Comparison of ENCODE assay signal across 8 cellular contexts in the genomic region with DNA sequence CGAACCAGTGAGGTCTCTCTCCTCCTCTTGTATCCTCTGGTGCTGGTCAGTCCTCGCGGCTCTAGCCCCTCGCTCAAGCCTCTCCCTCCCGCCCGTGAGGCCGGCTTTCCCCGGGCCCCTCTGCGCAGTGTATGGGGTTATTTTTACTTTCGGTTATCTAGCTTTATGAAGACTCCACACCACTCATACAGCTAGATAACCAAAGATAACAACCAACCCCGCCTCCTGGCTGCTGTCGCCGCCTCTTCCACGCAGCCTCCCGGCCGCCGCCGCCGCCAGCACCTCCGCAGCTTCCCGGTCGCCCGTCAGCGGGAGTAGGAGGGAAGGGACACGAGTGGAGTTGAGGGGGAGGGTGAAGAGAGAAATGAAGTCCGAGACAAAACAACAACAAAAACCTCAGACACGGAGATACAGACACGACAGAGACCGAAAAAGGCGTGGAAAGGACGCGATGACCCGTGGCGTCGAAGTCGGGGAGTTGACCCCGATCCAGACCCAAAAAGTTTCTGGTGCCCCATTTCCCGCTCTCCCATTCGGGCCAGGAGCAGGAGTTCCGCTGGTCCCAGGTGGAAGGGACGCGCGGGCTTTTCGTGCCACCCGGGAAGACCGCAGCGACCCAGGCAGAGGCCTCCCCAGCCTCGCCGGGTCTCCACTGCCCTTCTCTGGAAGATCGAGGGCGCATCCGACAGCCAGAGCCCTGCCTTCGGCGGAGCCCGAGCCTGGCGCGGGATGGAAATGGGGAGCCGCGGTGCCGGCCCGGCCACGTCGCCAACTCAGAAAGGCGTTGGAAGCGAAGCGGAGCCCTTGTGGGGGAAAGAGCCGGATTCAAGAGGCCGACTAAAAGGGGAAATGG. TPM values are rescaled to one million over a fixed set of nuclear protein-coding genes. Genes with fewer than 3 reads are reported as not detected.
DNase-seq lines count a peak whose midpoint lies in the region; ATAC-seq, FAIRE-seq and TF ChIP-seq lines count a peak whose summit lies in the region.

No MANE protein-coding gene starts in this region.

- no peak for DNase-seq in GM12878 (ENCODE audit: low read depth, low spot score)
- DNase-seq in ecto neural progenitor cell (ENCODE audit: low spot score): no peak
- DNase-seq in lower leg skin (ENCODE audit: low spot score in 2 of 2): no peak

- POLR2A ChIA-PET in GM12878 (lab: Charles Lee): interaction anchor here (1.4 kb wide), 1 partner anchor 37 kb away, joined by 3 read pairs; no protein-coding TSS in a partner anchor

- peak overlapping the region; percentile 91 for H3K9ac ChIP-seq in OCI-LY3 (ENCODE audit: low read length)
- H3K9ac ChIP-seq in GM12878 (ENCODE audit: control insufficient read depth, insufficient read depth, low read length): peak overlapping the region; percentile 67
- H3K9ac ChIP-seq in neural cell (ENCODE audit: low read length): peak overlapping the region; percentile 44

- intact Hi-C loops in GM12878 (cut with micrococcal nuclease; ENCODE audit: unreplicated experiment): loop anchor here (2.0 kb wide), 1 partner anchor 24 kb away; no protein-coding TSS in a partner anchor
- intact Hi-C loops in lower leg skin (cut with DNase I; ENCODE audit: low total_unique reads): no loop called here

- TF ChIP-seq EP300 in GM12878 (IDR thresholded peaks at IDR 0.05; ENCODE audit: borderline replicate concordance in 1 of 2, control insufficient read depth in 1 of 2, low read depth in 2 of 2, low read length in 2 of 2): no peak
- TF ChIP-seq EP300 in neural cell (conservative IDR thresholded peaks at IDR 0.05; ENCODE audit: poor library complexity, severe bottlenecking): no peak

- H3K9me3 ChIP-seq in OCI-LY3 (ENCODE audit: insufficient read depth, low read length): no peaks in the 10 kb centered on the region
- H3K9me3 ChIP-seq in GM12878 (replicated peaks; ENCODE audit: control insufficient read depth, insufficient read depth, low read length): no peaks in the 10 kb centered on the region
- H3K9me3 ChIP-seq in neural cell (ENCODE audit: low read length): no peaks in the 10 kb centered on the region

- peak; percentile 56 for ATAC-seq in GM18511 (IDR thresholded peaks at IDR 0.05; ENCODE audit: unreplicated experiment)
- peak; percentile 81 for ATAC-seq in GM12878
- no peak for ATAC-seq in HG03457 (IDR thresholded peaks at IDR 0.05; ENCODE audit: unreplicated experiment)
- no peak for ATAC-seq in GM19452 (IDR thresholded peaks at IDR 0.05; ENCODE audit: unreplicated experiment)

- H3K9me2 ChIP-seq in neural cell (ENCODE audit: insufficient read depth, low read length): no peaks in the 10 kb centered on the region

- H2AFZ ChIP-seq in OCI-LY3 (ENCODE audit: low read depth, low read length) (no peak overlapping the region; the same call in 1 of the 2 replicates), GM12878 (ENCODE audit: control insufficient read depth, low read depth, low read length) (peak overlapping the region; percentile 16), neural cell (ENCODE audit: low read depth, low read length) (no peak overlapping the region)

- BruUV-seq in GM12878 (replicated peaks; lab: Mats Ljungman, UMichigan): no TSS peak

- no peaks in the 10 kb centered on the region for H3K36me3 ChIP-seq in OCI-LY3 (replicated peaks; ENCODE audit: low read depth, low read length)
- no peaks in the 10 kb centered on the region for H3K36me3 ChIP-seq in GM12878 (ENCODE audit: control insufficient read depth in 2 of 2, insufficient read depth in 2 of 2, low read length in 1 of 2)
- no peaks in the 10 kb centered on the region for H3K36me3 ChIP-seq in neural cell (ENCODE audit: insufficient read depth, low read length)

- H3K4me3 ChIP-seq in OCI-LY3 (ENCODE audit: low read length) (peak overlapping the region; percentile 94), GM12878 (peak overlapping the region; percentile 75), neural cell (ENCODE audit: low read length) (peak overlapping the region; percentile 77), lower leg skin (ENCODE audit: low read depth, poor library complexity, severe bottlenecking) (no peak overlapping the region)

- no peak for TF ChIP-seq CTCF in OCI-LY3 (IDR thresholded peaks at IDR 0.05; ENCODE audit: low read depth, low read length)
- TF ChIP-seq CTCF in GM12878 (IDR thresholded peaks at IDR 0.05 in 2 of 3, conservative IDR thresholded peaks at IDR 0.05 in 1 of 3; ENCODE audit: control insufficient read depth in 2 of 3, extremely low read depth in 1 of 3, insufficient read depth in 1 of 3, low read depth in 3 of 3, low read length in 3 of 3): no peak
- TF ChIP-seq CTCF in neural cell (IDR thresholded peaks at IDR 0.05; ENCODE audit: poor library complexity, severe bottlenecking): no peak
- no peak for TF ChIP-seq CTCF in lower leg skin (IDR thresholded peaks at IDR 0.05)

- no peak for TF ChIP-seq RAD21 in GM12878 (IDR thresholded peaks at IDR 0.05; ENCODE audit: insufficient read depth, low read depth, low read length)
- no peak for TF ChIP-seq RAD21 in neural cell (conservative IDR thresholded peaks at IDR 0.05)

- peaks cover 15% of the 10 kb centered on the region for H3K4me1 ChIP-seq in OCI-LY3 (ENCODE audit: low read length)
- peaks cover 8% of the 10 kb centered on the region for H3K4me1 ChIP-seq in GM12878 (ENCODE audit: control insufficient read depth, insufficient read depth, low read length)

- WGBS in GM12878 (ENCODE audit: insufficient coverage, insufficient replicate concordance, low lambda C conversion rate, missing lambda C conversion rate): 1% methylated on average over 68 of the region's 68 CpGs
- 9 to 11% methylated on average over 59 to 68 of the region's 68 CpGs for WGBS in lower leg skin, 2 donors

- RAD21 ChIA-PET in GM12878 (lab: Charles Lee; ENCODE audit: unreplicated experiment): interaction anchor here (0.8 to 3.7 kb wide), 6 partner anchors 20 to 88 kb away, joined by 3 to 21 read pairs (median 4); no protein-coding TSS in a partner anchor

- FAIRE-seq in GM12878 (lab: Jason Lieb, UNC): no peak

- peak overlapping the region; percentile 76 for H3K4me2 ChIP-seq in OCI-LY3 (ENCODE audit: low read length)
- H3K4me2 ChIP-seq in GM12878 (ENCODE audit: control insufficient read depth, insufficient read depth): peak overlapping the region; percentile 77
- no peak overlapping the region for H3K4me2 ChIP-seq in neural cell (ENCODE audit: low read length)

- CTCF ChIA-PET in GM12878 (lab: Yijun Ruan, JAX): interaction anchor here (0.8 to 2.3 kb wide), 15 partner anchors 10 to 469 kb away, joined by 3 to 26 read pairs (median 4); a partner anchor contains a TSS

- H3K27me3 ChIP-seq in OCI-LY3 (ENCODE audit: low read depth, low read length) (peaks cover 36% of the 10 kb centered on the region), GM12878 (replicated peaks in 1 of 2; ENCODE audit: control insufficient read depth in 2 of 2, insufficient read depth in 2 of 2, low read length in 1 of 2) (peaks cover 5 to 13% of the 10 kb centered on the region in 2 experiments), neural cell (ENCODE audit: insufficient read depth, low read depth, low read length) (peaks cover 100% of the 10 kb centered on the region)

- TF ChIP-seq POLR2A in GM12878 (IDR thresholded peaks at IDR 0.05; ENCODE audit: low read depth, low read length) (no peak; the same call in 1 of the 2 replicates), lower leg skin (IDR thresholded peaks at IDR 0.05) (no peak)

- H3K27ac ChIP-seq in OCI-LY3 (ENCODE audit: low read length) (peak overlapping the region; percentile 73), GM12878 (ENCODE audit: control insufficient read depth, insufficient read depth) (peak overlapping the region; percentile 32; the same call in 1 of the 2 replicates), neural cell (ENCODE audit: low read length) (no peak overlapping the region)

- H4K20me1 ChIP-seq in OCI-LY3 (ENCODE audit: insufficient read depth, low read length): peaks cover 30% of the 10 kb centered on the region
- H4K20me1 ChIP-seq in GM12878 (ENCODE audit: control insufficient read depth, insufficient read depth): no peaks in the 10 kb centered on the region
- H4K20me1 ChIP-seq in neural cell (ENCODE audit: insufficient read depth): no peaks in the 10 kb centered on the region

- H3F3A ChIP-seq in neural cell (ENCODE audit: insufficient read depth, low read length, poor library complexity, severe bottlenecking): no peaks in the 10 kb centered on the region

- SMC1A ChIA-PET in GM12878 (lab: Charles Lee; ENCODE audit: uncharacterized antibody, unreplicated experiment): interaction anchor here (0.8 to 3.1 kb wide), 8 partner anchors 9 to 35 kb away, joined by 3 to 23 read pairs (median 5); no protein-coding TSS in a partner anchor

- H3K79me2 ChIP-seq in OCI-LY3 (ENCODE audit: low read length): peaks cover 51% of the 10 kb centered on the region
- no peaks in the 10 kb centered on the region for H3K79me2 ChIP-seq in GM12878 (ENCODE audit: control insufficient read depth, insufficient read depth, low read length)
- H3K79me2 ChIP-seq in neural cell (replicated peaks; ENCODE audit: insufficient read depth, low read length): no peaks in the 10 kb centered on the region

- in situ Hi-C loops in GM12878 (cut with MboI): no loop called here

TF ChIP-seq in GM12878, 131 proteins besides CTCF, POLR2A, EP300 and RAD21 (continues in another document):
- no peak for TF ChIP-seq CEBPB (IDR thresholded peaks at IDR 0.05; ENCODE audit: borderline replicate concordance in 1 of 2, low read depth in 2 of 2, low read length in 2 of 2)

TF ChIP-seq in neural cell, 6 proteins besides CTCF, POLR2A, EP300 and RAD21 (continues in another document):
- TF ChIP-seq TAF1 (IDR thresholded peaks at IDR 0.05; ENCODE audit: low read depth) (no peak), EZH2 (IDR thresholded peaks at IDR 0.05; ENCODE audit: borderline replicate concordance, insufficient read depth, low read length, poor library complexity, severe bottlenecking) (peak; percentile 75)

RNA-seq across cellular contexts. Expression of a gene that starts 51.4 kb away (rescaled TPM):
- not detected in 2 replicates for total RNA-seq in GM12878 (2013; cell fraction: nucleolus; rRNA removed)
- not detected in 2 replicates for total RNA-seq in GM12878 (2014; rRNA removed)
- total RNA-seq in GM12878 (2014; rRNA removed; fragmentation: Illumina TruSeq; extraction: Trizol): not detected in 2 replicates
- 0.11 TPM in 1 of 2 replicates, not detected in the other for total RNA-seq in GM12878 (2021)
- not detected for polyA plus RNA-seq in GM12878 (2011; ENCODE audit: low read depth)
- polyA plus RNA-seq in GM12878 (2011; rRNA removed): not detected in 2 replicates
- polyA plus RNA-seq in GM12878 (2011; cell fraction: cytosol; rRNA removed): not detected in 2 replicates
- not detected in 2 replicates for polyA plus RNA-seq in GM12878 (2011; cell fraction: nucleus; rRNA removed)
- 0.11 and 0.19 TPM in 2 replicates for polyA plus RNA-seq in GM12878 (2012)
- not detected in 2 replicates for polyA plus RNA-seq in GM12878 (2014; fragmentation: Illumina TruSeq; extraction: Trizol)
- not detected for polyA plus RNA-seq in GM12878 (2014; fragmentation: Nextera tagmentation; extraction: Ambion mirVana)
- 0.04 TPM in 1 of 2 replicates, not detected in the other for polyA plus RNA-seq in GM12878 (2014; rRNA removed)
- polyA plus RNA-seq in GM12878 (2016; fragmentation: Nextera tagmentation; extraction: Ambion mirVana): not detected
- polyA minus RNA-seq in GM12878 (2011; rRNA and poly(A)+ RNA removed): not detected in 2 replicates
- polyA minus RNA-seq in GM12878 (2011; cell fraction: cytosol; rRNA and poly(A)+ RNA removed): not detected in 2 replicates
- polyA minus RNA-seq in GM12878 (2011; cell fraction: nucleus; rRNA and poly(A)+ RNA removed): not detected in 2 replicates
- polyA plus RNA-seq in neural cell: not detected in 2 replicates
- polyA minus RNA-seq in neural cell: not detected in 2 replicates
- 10 to 100 TPM in 1 of 4 donors, 1 to 10 TPM in 3; 3.5 to 14.2 (median 9.3) TPM for total RNA-seq in lower leg skin

Comparison
In these comparisons a context has a peak if more than half of its experiments do, and no peak if none do; other contexts are left out.
1. ATAC-seq: peak in GM18511 (single experiment) and GM12878 (single experiment); none in HG03457 (single experiment) and GM19452 (single experiment).
2. RNA of a gene that starts 51.4 kb away (total RNA-seq): 3.5 to 14.2 TPM in lower leg skin; 0.11 TPM in GM12878; every median in the first group is over 4 times any median in the second.
3. Peak in every context shown above with its lines, with median percentiles within 50 percentile points of each other: H3K9ac ChIP-seq.